9 cellular contexts compared by ENCODE assay signal in the genomic region with DNA sequence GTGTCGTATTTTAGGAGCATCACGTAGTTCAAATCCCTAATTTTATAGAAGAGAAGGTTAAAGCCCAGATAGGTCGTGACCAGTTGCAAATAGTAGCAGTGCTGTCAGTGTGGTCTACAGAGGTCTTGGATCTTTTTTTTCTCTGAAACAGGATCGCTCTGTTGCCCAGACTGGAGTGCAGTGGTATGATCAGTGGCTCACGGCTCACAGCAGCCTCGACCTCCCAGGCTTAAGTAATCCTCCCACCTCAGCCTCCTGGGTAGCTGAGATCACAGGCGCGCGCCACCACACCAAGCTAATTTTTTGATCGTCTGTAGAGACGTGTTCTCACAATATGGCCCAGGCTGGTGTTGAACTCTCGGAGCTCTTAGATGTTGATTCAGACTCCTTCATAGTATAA. TPM values are rescaled to one million over a fixed set of nuclear protein-coding genes. Genes with fewer than 3 reads are reported as not detected.
DNase-seq lines count a peak whose midpoint lies in the region; ATAC-seq lines count a peak whose summit lies in the region.
"Had no signal": no experiment of that assay in that cellular context is flagged by ENCODE, and none has a peak within 500 bp of the region (broad histone marks: within the 10 kb centered on the region; RNA-seq: fewer than 3 reads in every experiment).

No MANE protein-coding gene starts in this region.

- POLR2A ChIA-PET in activated CD4-positive, alpha-beta memory T cell treated with anti-CD3 and anti-CD28 coated beads, Interleukin-2, amount 10 ng/mL, durations not matched to agents 7 days and 5 days (lab: Charles Lee): interaction anchor here (1.1 to 9.1 kb wide), 7 partner anchors 13 to 720 kb away, joined by 3 to 175 read pairs (median 19); a partner anchor contains a TSS

- CTCF ChIA-PET in activated CD4-positive, alpha-beta memory T cell treated with anti-CD3 and anti-CD28 coated beads, Interleukin-2, amount 10 ng/mL, durations not matched to agents 7 days and 5 days (lab: Charles Lee): interaction anchor here (0.5 to 1.6 kb wide), 5 partner anchors 15 to 267 kb away, joined by 3 to 4 read pairs (median 4); no protein-coding TSS in a partner anchor

- DNase-seq in NCI-H82 (lab: John Stamatoyannopoulos, UW) (peak; percentile 40), NCI-H82 treated with DMSO at 0.1 percent for 48 hours (lab: John Stamatoyannopoulos, UW; ENCODE audit: unreplicated experiment) (no peak), NCI-H510A treated with DMSO at 0.1 percent for 48 hours (lab: John Stamatoyannopoulos, UW) (no peak), DMS114 treated with DMSO at 0.1 percent for 48 hours (lab: John Stamatoyannopoulos, UW; ENCODE audit: unreplicated experiment) (no peak), medulla oblongata (ENCODE audit: extremely low spot score) (no peak)
- no peak for DNase-seq in activated CD4-positive, alpha-beta memory T cell treated with anti-CD3 and anti-CD28 coated beads, Interleukin-2, amount 10 ng/mL, durations not matched to agents 7 days and 5 days
- DNase-seq in stimulated activated naive CD8-positive, alpha-beta T cell treated with anti-CD3 and anti-CD28 coated beads, Interleukin-15, amount 100 ng/mL, for 72 hours: peak in 1 of 2 donors; percentile 20
- DNase-seq: NCI-H187 had no signal

- H3K36me3 Mint-ChIP-seq in activated CD4-positive, alpha-beta memory T cell treated with anti-CD3 and anti-CD28 coated beads, Interleukin-2, amount 10 ng/mL, durations not matched to agents 7 days and 5 days (ENCODE audit: low read depth): peaks cover 31% of the 10 kb centered on the region

- H3K4me3 Mint-ChIP-seq in activated CD4-positive, alpha-beta memory T cell treated with anti-CD3 and anti-CD28 coated beads, Interleukin-2, amount 10 ng/mL, durations not matched to agents 7 days and 5 days: peak overlapping the region; percentile 95
- H3K4me3 Mint-ChIP-seq in stimulated activated naive CD8-positive, alpha-beta T cell treated with anti-CD3 and anti-CD28 coated beads, Interleukin-15, amount 100 ng/mL, for 72 hours: peak overlapping the region; percentile 96 to 98

- H3K4me3 ChIP-seq in iPS-11a (ENCODE audit: low read depth, low read length): peak overlapping the region; percentile 98

- H3K9me3 Mint-ChIP-seq in activated CD4-positive, alpha-beta memory T cell treated with anti-CD3 and anti-CD28 coated beads, Interleukin-2, amount 10 ng/mL, durations not matched to agents 7 days and 5 days: no peaks in the 10 kb centered on the region
- H3K9me3 Mint-ChIP-seq in stimulated activated naive CD8-positive, alpha-beta T cell treated with anti-CD3 and anti-CD28 coated beads, Interleukin-15, amount 100 ng/mL, for 72 hours: no peaks in the 10 kb centered on the region

- peak overlapping the region; percentile 98 for H3K27ac Mint-ChIP-seq in activated CD4-positive, alpha-beta memory T cell treated with anti-CD3 and anti-CD28 coated beads, Interleukin-2, amount 10 ng/mL, durations not matched to agents 7 days and 5 days
- H3K27ac Mint-ChIP-seq in stimulated activated naive CD8-positive, alpha-beta T cell treated with anti-CD3 and anti-CD28 coated beads, Interleukin-15, amount 100 ng/mL, for 72 hours: peak overlapping the region; percentile 64 to 100

- no peaks in the 10 kb centered on the region for H3K27me3 Mint-ChIP-seq in activated CD4-positive, alpha-beta memory T cell treated with anti-CD3 and anti-CD28 coated beads, Interleukin-2, amount 10 ng/mL, durations not matched to agents 7 days and 5 days
- no peaks in the 10 kb centered on the region for H3K27me3 Mint-ChIP-seq in stimulated activated naive CD8-positive, alpha-beta T cell treated with anti-CD3 and anti-CD28 coated beads, Interleukin-15, amount 100 ng/mL, for 72 hours

- ATAC-seq in stimulated activated naive CD8-positive, alpha-beta T cell treated with anti-CD3 and anti-CD28 coated beads, Interleukin-15, amount 100 ng/mL, for 72 hours: no peak

- peaks cover 55% of the 10 kb centered on the region for H3K4me1 Mint-ChIP-seq in activated CD4-positive, alpha-beta memory T cell treated with anti-CD3 and anti-CD28 coated beads, Interleukin-2, amount 10 ng/mL, durations not matched to agents 7 days and 5 days
- peaks cover 61% of the 10 kb centered on the region for H3K4me1 Mint-ChIP-seq in stimulated activated naive CD8-positive, alpha-beta T cell treated with anti-CD3 and anti-CD28 coated beads, Interleukin-15, amount 100 ng/mL, for 72 hours

RNA-seq across cellular contexts. Expression of a gene that starts 2.2 kb away (rescaled TPM):
- total RNA-seq in activated CD4-positive, alpha-beta memory T cell treated with anti-CD3 and anti-CD28 coated beads, Interleukin-2, amount 10 ng/mL, durations not matched to agents 7 days and 5 days: 100 to 1,000 TPM; 168 to 193 TPM

RNA-seq across cellular contexts. Expression of a gene that starts 46.0 kb away (rescaled TPM):
- total RNA-seq in activated CD4-positive, alpha-beta memory T cell treated with anti-CD3 and anti-CD28 coated beads, Interleukin-2, amount 10 ng/mL, durations not matched to agents 7 days and 5 days: 100 to 1,000 TPM; 127 to 130 TPM
